10 cellular contexts compared by ENCODE assay signal in the genomic region with DNA sequence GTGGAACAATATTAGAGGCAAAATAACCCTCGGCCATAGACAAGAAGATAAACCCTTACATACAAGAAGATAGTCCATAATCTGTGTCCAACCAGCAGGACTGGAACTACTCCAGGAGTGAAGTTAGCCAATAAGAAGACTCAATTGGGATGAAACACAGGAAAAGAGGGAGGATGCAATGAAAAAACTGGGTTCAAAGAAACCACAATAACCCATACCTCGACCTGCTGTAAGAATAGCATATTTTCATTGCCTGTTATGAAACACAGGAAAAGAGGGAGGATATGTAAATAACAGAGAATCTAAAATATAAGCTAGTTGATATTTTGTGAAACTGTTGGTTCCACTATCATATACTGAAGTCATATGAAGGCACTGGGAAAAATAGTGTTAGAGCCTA.
"Had no signal": no experiment of that assay in that cellular context is flagged by ENCODE, and none has a peak within 500 bp of the region (broad histone marks: within the 10 kb centered on the region; RNA-seq: fewer than 3 reads in every experiment).

No MANE protein-coding gene starts in this region.

- DNase-seq: GM23248, GOT3, H7, HFFc6, KBM-7 had no signal

- H2AFZ ChIP-seq: GM23248 had no signal

- ATAC-seq: HCT116, HepG2 had no signal

- H3K9ac ChIP-seq: GM23248, KMS-11 had no signal

- H3K9me3 ChIP-seq: HAP-1 had no signal

- H3K4me2 ChIP-seq: KMS-11 had no signal

- H3K36me3 ChIP-seq: HAP-1 had no signal

- FAIRE-seq: HepG2 had no signal

- H3K27ac ChIP-seq: GM23248, HL-60, KMS-11 had no signal

- H3K4me3 ChIP-seq: GM23248, HAP-1 had no signal
